ENCODE assay signal across 7 cellular contexts in genomic region chr1:16913616-16913865, GRCh38. TPM values are rescaled to one million over a fixed set of nuclear protein-coding genes. Genes with fewer than 3 reads are reported as not detected.
DNase-seq lines count a peak whose midpoint lies in the region; ATAC-seq and TF ChIP-seq lines count a peak whose summit lies in the region.

No MANE protein-coding gene starts in this region.

- no peak overlapping the region for H3K27ac ChIP-seq in iPS-18a (ENCODE audit: low read length)

- POLR2A ChIA-PET in activated CD4-positive, alpha-beta memory T cell treated with anti-CD3 and anti-CD28 coated beads, Interleukin-2, amount 10 ng/mL, durations not matched to agents 7 days and 5 days (lab: Charles Lee): interaction anchor here (3.9 kb wide), 1 partner anchor 9 kb away, joined by 37 read pairs; no protein-coding TSS in a partner anchor

- no peaks in the 10 kb centered on the region for H3K36me3 Mint-ChIP-seq in activated CD4-positive, alpha-beta memory T cell treated with anti-CD3 and anti-CD28 coated beads, Interleukin-2, amount 10 ng/mL, durations not matched to agents 7 days and 5 days (ENCODE audit: low read depth)

- peak overlapping the region; percentile 48 for H3K4me3 ChIP-seq in HFF-Myc (replicated peaks; ENCODE audit: low read depth, low read length)
- peak overlapping the region; percentile 66 for H3K4me3 ChIP-seq in iPS-18a (ENCODE audit: low read length)

- no peaks in the 10 kb centered on the region for H3K9me3 Mint-ChIP-seq in activated CD4-positive, alpha-beta memory T cell treated with anti-CD3 and anti-CD28 coated beads, Interleukin-2, amount 10 ng/mL, durations not matched to agents 7 days and 5 days
- H3K9me3 Mint-ChIP-seq in stimulated activated naive CD8-positive, alpha-beta T cell treated with anti-CD3 and anti-CD28 coated beads, Interleukin-15, amount 100 ng/mL, for 72 hours: no peaks in the 10 kb centered on the region

- no peak for ATAC-seq in stimulated activated naive CD8-positive, alpha-beta T cell treated with anti-CD3 and anti-CD28 coated beads, Interleukin-15, amount 100 ng/mL, for 72 hours
- ATAC-seq in HG02759 (IDR thresholded peaks at IDR 0.05; ENCODE audit: unreplicated experiment) (no peak), HG03565 (IDR thresholded peaks at IDR 0.05; ENCODE audit: unreplicated experiment) (no peak), esophagus mucosa (no peak)

- DNase-seq in HFF-Myc (ENCODE audit: extremely low read depth, low read depth): no peak
- no peak for DNase-seq in activated CD4-positive, alpha-beta memory T cell treated with anti-CD3 and anti-CD28 coated beads, Interleukin-2, amount 10 ng/mL, durations not matched to agents 7 days and 5 days
- DNase-seq in stimulated activated naive CD8-positive, alpha-beta T cell treated with anti-CD3 and anti-CD28 coated beads, Interleukin-15, amount 100 ng/mL, for 72 hours: no peak

- no peaks in the 10 kb centered on the region for H3K36me3 ChIP-seq in iPS-18a (ENCODE audit: control insufficient read depth, low read depth, low read length)

- no peaks in the 10 kb centered on the region for H3K27me3 ChIP-seq in iPS-18a (ENCODE audit: control insufficient read depth, insufficient read depth, low read length)

- peaks cover 28% of the 10 kb centered on the region for H3K27me3 Mint-ChIP-seq in activated CD4-positive, alpha-beta memory T cell treated with anti-CD3 and anti-CD28 coated beads, Interleukin-2, amount 10 ng/mL, durations not matched to agents 7 days and 5 days
- no peaks in the 10 kb centered on the region for H3K27me3 Mint-ChIP-seq in stimulated activated naive CD8-positive, alpha-beta T cell treated with anti-CD3 and anti-CD28 coated beads, Interleukin-15, amount 100 ng/mL, for 72 hours

- H3K9me3 ChIP-seq in iPS-18a (ENCODE audit: control insufficient read depth, low read depth, low read length): no peaks in the 10 kb centered on the region

- H3K9ac ChIP-seq in iPS-18a (ENCODE audit: low read length): peak overlapping the region; percentile 64

- peak overlapping the region; percentile 71 for H3K4me3 Mint-ChIP-seq in activated CD4-positive, alpha-beta memory T cell treated with anti-CD3 and anti-CD28 coated beads, Interleukin-2, amount 10 ng/mL, durations not matched to agents 7 days and 5 days
- peak overlapping the region; percentile 74 to 98 for H3K4me3 Mint-ChIP-seq in stimulated activated naive CD8-positive, alpha-beta T cell treated with anti-CD3 and anti-CD28 coated beads, Interleukin-15, amount 100 ng/mL, for 72 hours

- peaks cover 4% of the 10 kb centered on the region for H3K4me1 ChIP-seq in iPS-18a (ENCODE audit: control insufficient read depth, low read depth, low read length)

- CTCF ChIA-PET in activated CD4-positive, alpha-beta memory T cell treated with anti-CD3 and anti-CD28 coated beads, Interleukin-2, amount 10 ng/mL, durations not matched to agents 7 days and 5 days (lab: Charles Lee): no interaction called here

- H3K27ac Mint-ChIP-seq in activated CD4-positive, alpha-beta memory T cell treated with anti-CD3 and anti-CD28 coated beads, Interleukin-2, amount 10 ng/mL, durations not matched to agents 7 days and 5 days: no peak overlapping the region
- peak overlapping the region; percentile 19 to 82 for H3K27ac Mint-ChIP-seq in stimulated activated naive CD8-positive, alpha-beta T cell treated with anti-CD3 and anti-CD28 coated beads, Interleukin-15, amount 100 ng/mL, for 72 hours

- peaks cover 22% of the 10 kb centered on the region for H3K4me1 Mint-ChIP-seq in activated CD4-positive, alpha-beta memory T cell treated with anti-CD3 and anti-CD28 coated beads, Interleukin-2, amount 10 ng/mL, durations not matched to agents 7 days and 5 days
- peaks cover 47% of the 10 kb centered on the region for H3K4me1 Mint-ChIP-seq in stimulated activated naive CD8-positive, alpha-beta T cell treated with anti-CD3 and anti-CD28 coated beads, Interleukin-15, amount 100 ng/mL, for 72 hours

- TF ChIP-seq CTCF in HFF-Myc (IDR thresholded peaks at IDR 0.05; ENCODE audit: low read depth, low read length, missing control alignments): no peak

RNA-seq across cellular contexts. Expression of gene CROCC, which starts 8.2 kb away (rescaled TPM):
- total RNA-seq in activated CD4-positive, alpha-beta memory T cell treated with anti-CD3 and anti-CD28 coated beads, Interleukin-2, amount 10 ng/mL, durations not matched to agents 7 days and 5 days: 10 to 100 TPM; 18.3 to 18.8 TPM
- 15.3 TPM for total RNA-seq in esophagus mucosa

RNA-seq across cellular contexts. Expression of gene RNU1-2, which starts 17.8 kb away (rescaled TPM):
- total RNA-seq in activated CD4-positive, alpha-beta memory T cell treated with anti-CD3 and anti-CD28 coated beads, Interleukin-2, amount 10 ng/mL, durations not matched to agents 7 days and 5 days: 1,000 to 10,000 TPM; 1,570 to 1,691 TPM
- 6,387 TPM for total RNA-seq in esophagus mucosa
